In the genomic region with DNA sequence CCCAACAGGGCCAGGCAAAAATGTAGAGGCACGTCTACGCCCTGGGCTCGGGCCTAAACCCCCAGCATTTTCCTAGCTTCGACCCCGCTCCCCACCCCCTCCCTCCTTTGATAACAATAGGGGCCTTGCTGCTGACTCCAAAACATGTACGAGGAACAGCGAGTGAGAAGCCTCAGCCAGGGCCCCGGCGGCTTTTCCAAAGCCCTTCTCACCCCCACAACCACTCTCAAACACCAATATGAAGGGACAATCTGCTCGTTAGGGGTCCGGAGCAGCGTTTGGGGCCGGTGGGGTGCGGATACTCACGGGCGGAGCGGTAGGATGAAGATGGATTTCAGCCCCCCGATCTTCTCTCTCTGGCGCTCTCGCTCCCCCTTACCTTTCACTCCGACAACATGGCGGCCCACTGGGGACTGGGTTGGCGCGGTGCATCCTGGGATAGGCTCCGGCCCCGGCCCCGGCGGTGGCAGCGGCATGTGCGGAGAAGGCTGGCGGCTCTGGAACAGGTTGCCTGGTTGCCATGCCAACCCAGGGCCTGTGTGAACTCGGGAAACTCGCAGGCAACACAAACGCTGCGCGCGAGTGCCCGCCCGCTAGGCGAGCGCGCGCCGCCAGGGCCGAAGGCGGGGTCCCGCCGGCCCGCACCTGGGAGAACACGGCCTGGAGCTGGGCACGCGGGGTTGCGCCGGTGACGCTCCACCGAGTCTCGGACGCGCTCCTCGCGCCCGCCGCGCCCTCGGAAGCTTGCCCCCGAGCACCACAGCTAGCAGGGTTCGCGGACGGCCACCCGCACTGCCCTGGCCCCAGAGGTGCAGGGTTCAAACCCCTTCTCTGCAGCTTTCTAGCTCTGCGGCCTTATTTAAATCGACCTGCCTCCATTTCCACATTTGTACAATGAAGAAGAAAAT, we compare ENCODE assay signal across 1 cellular context.
A peak's percentile ranks its signal among the peaks of the same experiment; 100 is the strongest.
TF ChIP-seq lines count a peak whose summit lies in the region.

A gene with protein sequence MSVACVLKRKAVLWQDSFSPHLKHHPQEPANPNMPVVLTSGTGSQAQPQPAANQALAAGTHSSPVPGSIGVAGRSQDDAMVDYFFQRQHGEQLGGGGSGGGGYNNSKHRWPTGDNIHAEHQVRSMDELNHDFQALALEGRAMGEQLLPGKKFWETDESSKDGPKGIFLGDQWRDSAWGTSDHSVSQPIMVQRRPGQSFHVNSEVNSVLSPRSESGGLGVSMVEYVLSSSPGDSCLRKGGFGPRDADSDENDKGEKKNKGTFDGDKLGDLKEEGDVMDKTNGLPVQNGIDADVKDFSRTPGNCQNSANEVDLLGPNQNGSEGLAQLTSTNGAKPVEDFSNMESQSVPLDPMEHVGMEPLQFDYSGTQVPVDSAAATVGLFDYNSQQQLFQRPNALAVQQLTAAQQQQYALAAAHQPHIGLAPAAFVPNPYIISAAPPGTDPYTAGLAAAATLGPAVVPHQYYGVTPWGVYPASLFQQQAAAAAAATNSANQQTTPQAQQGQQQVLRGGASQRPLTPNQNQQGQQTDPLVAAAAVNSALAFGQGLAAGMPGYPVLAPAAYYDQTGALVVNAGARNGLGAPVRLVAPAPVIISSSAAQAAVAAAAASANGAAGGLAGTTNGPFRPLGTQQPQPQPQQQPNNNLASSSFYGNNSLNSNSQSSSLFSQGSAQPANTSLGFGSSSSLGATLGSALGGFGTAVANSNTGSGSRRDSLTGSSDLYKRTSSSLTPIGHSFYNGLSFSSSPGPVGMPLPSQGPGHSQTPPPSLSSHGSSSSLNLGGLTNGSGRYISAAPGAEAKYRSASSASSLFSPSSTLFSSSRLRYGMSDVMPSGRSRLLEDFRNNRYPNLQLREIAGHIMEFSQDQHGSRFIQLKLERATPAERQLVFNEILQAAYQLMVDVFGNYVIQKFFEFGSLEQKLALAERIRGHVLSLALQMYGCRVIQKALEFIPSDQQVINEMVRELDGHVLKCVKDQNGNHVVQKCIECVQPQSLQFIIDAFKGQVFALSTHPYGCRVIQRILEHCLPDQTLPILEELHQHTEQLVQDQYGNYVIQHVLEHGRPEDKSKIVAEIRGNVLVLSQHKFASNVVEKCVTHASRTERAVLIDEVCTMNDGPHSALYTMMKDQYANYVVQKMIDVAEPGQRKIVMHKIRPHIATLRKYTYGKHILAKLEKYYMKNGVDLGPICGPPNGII (minus strand): TSS at position 408 of the 908 bp plus-strand sequence. CDS start 6,151 bp downstream, outside the sequence.

TF ChIP-seq in HepG2, 621 proteins besides CTCF, POLR2A, EP300 and RAD21 (continued from another document and continues in another):
- TF ChIP-seq, protein P1, sequence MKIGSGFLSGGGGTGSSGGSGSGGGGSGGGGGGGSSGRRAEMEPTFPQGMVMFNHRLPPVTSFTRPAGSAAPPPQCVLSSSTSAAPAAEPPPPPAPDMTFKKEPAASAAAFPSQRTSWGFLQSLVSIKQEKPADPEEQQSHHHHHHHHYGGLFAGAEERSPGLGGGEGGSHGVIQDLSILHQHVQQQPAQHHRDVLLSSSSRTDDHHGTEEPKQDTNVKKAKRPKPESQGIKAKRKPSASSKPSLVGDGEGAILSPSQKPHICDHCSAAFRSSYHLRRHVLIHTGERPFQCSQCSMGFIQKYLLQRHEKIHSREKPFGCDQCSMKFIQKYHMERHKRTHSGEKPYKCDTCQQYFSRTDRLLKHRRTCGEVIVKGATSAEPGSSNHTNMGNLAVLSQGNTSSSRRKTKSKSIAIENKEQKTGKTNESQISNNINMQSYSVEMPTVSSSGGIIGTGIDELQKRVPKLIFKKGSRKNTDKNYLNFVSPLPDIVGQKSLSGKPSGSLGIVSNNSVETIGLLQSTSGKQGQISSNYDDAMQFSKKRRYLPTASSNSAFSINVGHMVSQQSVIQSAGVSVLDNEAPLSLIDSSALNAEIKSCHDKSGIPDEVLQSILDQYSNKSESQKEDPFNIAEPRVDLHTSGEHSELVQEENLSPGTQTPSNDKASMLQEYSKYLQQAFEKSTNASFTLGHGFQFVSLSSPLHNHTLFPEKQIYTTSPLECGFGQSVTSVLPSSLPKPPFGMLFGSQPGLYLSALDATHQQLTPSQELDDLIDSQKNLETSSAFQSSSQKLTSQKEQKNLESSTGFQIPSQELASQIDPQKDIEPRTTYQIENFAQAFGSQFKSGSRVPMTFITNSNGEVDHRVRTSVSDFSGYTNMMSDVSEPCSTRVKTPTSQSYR (CRISPR knock-in tag; IDR thresholded peaks at IDR 0.05; ENCODE audit: borderline replicate concordance): no peak
- TF ChIP-seq MAFK (conservative IDR thresholded peaks at IDR 0.05 in 1 of 2, IDR thresholded peaks at IDR 0.05 in 1 of 2; ENCODE audit: low read length in 2 of 2) (no peak), ZNF441 (CRISPR knock-in tag; IDR thresholded peaks at IDR 0.05; ENCODE audit: borderline replicate concordance) (peak; percentile 28; the same call in 1 of the 2 replicates), PHF20 (CRISPR knock-in tag; IDR thresholded peaks at IDR 0.05) (no peak), CBX1 (IDR thresholded peaks at IDR 0.05; ENCODE audit: low read depth) (no peak), ERF (CRISPR knock-in tag; IDR thresholded peaks at IDR 0.05) (peak; percentile 48), ZNF232 (CRISPR knock-in tag; IDR thresholded peaks at IDR 0.05; ENCODE audit: borderline replicate concordance) (no peak), NFYC (CRISPR knock-in tag; IDR thresholded peaks at IDR 0.05) (no peak), ZNF337 (CRISPR knock-in tag; IDR thresholded peaks at IDR 0.05; ENCODE audit: borderline replicate concordance, low read depth) (no peak), ZFYVE20 (CRISPR knock-in tag; IDR thresholded peaks at IDR 0.05; ENCODE audit: borderline replicate concordance, low read depth) (no peak), ZBTB42 (CRISPR knock-in tag; IDR thresholded peaks at IDR 0.05) (no peak), ZFP41 (CRISPR knock-in tag; IDR thresholded peaks at IDR 0.05; ENCODE audit: borderline replicate concordance) (peak; percentile 52; the same call in 1 of the 2 replicates), AKAP8 (CRISPR knock-in tag; IDR thresholded peaks at IDR 0.05) (0 out of 2 replicates have a peak, but pooled peaks have one; percentile 7), ELF3 (CRISPR knock-in tag; IDR thresholded peaks at IDR 0.05) (0 out of 2 replicates have a peak, but pooled peaks have one; percentile 47), ZNF883 (CRISPR knock-in tag; IDR thresholded peaks at IDR 0.05; ENCODE audit: not compliant biosample characterization) (peak; percentile 23), ZNF567 (CRISPR knock-in tag; IDR thresholded peaks at IDR 0.05; ENCODE audit: borderline replicate concordance) (no peak), FOSL1 (CRISPR knock-in tag; IDR thresholded peaks at IDR 0.05; ENCODE audit: borderline replicate concordance) (no peak), ZNF292 (CRISPR knock-in tag; IDR thresholded peaks at IDR 0.05; ENCODE audit: borderline replicate concordance, low read depth) (0 out of 2 replicates have a peak, but pooled peaks have one; percentile 76), DNMT1 (CRISPR knock-in tag; IDR thresholded peaks at IDR 0.05) (0 out of 2 replicates have a peak, but pooled peaks have one; percentile 20), DNMT3B (CRISPR knock-in tag; conservative IDR thresholded peaks at IDR 0.05) (no peak), CEBPB (IDR thresholded peaks at IDR 0.05; ENCODE audit: borderline replicate concordance, low read depth, low read length) (no peak)
- TF ChIP-seq, protein P2, sequence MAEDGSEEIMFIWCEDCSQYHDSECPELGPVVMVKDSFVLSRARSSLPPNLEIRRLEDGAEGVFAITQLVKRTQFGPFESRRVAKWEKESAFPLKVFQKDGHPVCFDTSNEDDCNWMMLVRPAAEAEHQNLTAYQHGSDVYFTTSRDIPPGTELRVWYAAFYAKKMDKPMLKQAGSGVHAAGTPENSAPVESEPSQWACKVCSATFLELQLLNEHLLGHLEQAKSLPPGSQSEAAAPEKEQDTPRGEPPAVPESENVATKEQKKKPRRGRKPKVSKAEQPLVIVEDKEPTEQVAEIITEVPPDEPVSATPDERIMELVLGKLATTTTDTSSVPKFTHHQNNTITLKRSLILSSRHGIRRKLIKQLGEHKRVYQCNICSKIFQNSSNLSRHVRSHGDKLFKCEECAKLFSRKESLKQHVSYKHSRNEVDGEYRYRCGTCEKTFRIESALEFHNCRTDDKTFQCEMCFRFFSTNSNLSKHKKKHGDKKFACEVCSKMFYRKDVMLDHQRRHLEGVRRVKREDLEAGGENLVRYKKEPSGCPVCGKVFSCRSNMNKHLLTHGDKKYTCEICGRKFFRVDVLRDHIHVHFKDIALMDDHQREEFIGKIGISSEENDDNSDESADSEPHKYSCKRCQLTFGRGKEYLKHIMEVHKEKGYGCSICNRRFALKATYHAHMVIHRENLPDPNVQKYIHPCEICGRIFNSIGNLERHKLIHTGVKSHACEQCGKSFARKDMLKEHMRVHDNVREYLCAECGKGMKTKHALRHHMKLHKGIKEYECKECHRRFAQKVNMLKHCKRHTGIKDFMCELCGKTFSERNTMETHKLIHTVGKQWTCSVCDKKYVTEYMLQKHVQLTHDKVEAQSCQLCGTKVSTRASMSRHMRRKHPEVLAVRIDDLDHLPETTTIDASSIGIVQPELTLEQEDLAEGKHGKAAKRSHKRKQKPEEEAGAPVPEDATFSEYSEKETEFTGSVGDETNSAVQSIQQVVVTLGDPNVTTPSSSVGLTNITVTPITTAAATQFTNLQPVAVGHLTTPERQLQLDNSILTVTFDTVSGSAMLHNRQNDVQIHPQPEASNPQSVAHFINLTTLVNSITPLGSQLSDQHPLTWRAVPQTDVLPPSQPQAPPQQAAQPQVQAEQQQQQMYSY (CRISPR knock-in tag; IDR thresholded peaks at IDR 0.05): no peak
- TF ChIP-seq, protein P3, sequence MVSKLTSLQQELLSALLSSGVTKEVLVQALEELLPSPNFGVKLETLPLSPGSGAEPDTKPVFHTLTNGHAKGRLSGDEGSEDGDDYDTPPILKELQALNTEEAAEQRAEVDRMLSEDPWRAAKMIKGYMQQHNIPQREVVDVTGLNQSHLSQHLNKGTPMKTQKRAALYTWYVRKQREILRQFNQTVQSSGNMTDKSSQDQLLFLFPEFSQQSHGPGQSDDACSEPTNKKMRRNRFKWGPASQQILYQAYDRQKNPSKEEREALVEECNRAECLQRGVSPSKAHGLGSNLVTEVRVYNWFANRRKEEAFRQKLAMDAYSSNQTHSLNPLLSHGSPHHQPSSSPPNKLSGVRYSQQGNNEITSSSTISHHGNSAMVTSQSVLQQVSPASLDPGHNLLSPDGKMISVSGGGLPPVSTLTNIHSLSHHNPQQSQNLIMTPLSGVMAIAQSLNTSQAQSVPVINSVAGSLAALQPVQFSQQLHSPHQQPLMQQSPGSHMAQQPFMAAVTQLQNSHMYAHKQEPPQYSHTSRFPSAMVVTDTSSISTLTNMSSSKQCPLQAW (CRISPR knock-in tag; IDR thresholded peaks at IDR 0.05): peak; percentile 70; the same call in 1 of the 2 replicates
- TF ChIP-seq, protein P4, sequence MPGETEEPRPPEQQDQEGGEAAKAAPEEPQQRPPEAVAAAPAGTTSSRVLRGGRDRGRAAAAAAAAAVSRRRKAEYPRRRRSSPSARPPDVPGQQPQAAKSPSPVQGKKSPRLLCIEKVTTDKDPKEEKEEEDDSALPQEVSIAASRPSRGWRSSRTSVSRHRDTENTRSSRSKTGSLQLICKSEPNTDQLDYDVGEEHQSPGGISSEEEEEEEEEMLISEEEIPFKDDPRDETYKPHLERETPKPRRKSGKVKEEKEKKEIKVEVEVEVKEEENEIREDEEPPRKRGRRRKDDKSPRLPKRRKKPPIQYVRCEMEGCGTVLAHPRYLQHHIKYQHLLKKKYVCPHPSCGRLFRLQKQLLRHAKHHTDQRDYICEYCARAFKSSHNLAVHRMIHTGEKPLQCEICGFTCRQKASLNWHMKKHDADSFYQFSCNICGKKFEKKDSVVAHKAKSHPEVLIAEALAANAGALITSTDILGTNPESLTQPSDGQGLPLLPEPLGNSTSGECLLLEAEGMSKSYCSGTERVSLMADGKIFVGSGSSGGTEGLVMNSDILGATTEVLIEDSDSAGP (CRISPR knock-in tag; IDR thresholded peaks at IDR 0.05; ENCODE audit: borderline replicate concordance): peak; percentile 84
- TF ChIP-seq, protein P5, sequence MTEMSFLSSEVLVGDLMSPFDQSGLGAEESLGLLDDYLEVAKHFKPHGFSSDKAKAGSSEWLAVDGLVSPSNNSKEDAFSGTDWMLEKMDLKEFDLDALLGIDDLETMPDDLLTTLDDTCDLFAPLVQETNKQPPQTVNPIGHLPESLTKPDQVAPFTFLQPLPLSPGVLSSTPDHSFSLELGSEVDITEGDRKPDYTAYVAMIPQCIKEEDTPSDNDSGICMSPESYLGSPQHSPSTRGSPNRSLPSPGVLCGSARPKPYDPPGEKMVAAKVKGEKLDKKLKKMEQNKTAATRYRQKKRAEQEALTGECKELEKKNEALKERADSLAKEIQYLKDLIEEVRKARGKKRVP (CRISPR knock-in tag; IDR thresholded peaks at IDR 0.05): no peak; a peak in 1 of 4 replicates
- TF ChIP-seq, protein P6, sequence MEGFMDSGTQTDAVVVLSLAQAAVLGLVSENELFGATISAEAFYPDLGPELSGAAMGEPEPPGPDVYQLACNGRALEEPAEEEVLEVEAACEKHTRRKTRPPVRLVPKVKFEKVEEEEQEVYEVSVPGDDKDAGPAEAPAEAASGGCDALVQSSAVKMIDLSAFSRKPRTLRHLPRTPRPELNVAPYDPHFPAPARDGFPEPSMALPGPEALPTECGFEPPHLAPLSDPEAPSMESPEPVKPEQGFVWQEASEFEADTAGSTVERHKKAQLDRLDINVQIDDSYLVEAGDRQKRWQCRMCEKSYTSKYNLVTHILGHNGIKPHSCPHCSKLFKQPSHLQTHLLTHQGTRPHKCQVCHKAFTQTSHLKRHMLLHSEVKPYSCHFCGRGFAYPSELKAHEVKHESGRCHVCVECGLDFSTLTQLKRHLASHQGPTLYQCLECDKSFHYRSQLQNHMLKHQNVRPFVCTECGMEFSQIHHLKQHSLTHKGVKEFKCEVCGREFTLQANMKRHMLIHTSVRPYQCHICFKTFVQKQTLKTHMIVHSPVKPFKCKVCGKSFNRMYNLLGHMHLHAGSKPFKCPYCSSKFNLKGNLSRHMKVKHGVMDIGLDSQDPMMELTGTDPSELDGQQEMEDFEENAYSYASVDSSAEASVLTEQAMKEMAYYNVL (CRISPR knock-in tag; IDR thresholded peaks at IDR 0.05; ENCODE audit: borderline replicate concordance): peak; percentile 70; the same call in 1 of the 2 replicates
- TF ChIP-seq, protein P7, sequence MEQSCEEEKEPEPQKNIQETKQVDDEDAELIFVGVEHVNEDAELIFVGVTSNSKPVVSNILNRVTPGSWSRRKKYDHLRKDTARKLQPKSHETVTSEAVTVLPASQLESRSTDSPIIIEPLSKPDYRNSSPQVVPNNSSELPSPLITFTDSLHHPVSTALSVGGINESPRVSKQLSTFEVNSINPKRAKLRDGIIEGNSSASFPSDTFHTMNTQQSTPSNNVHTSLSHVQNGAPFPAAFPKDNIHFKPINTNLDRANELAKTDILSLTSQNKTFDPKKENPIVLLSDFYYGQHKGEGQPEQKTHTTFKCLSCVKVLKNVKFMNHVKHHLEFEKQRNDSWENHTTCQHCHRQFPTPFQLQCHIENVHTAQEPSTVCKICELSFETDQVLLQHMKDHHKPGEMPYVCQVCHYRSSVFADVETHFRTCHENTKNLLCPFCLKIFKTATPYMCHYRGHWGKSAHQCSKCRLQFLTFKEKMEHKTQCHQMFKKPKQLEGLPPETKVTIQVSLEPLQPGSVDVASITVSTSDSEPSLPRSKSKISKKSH (CRISPR knock-in tag; IDR thresholded peaks at IDR 0.05; ENCODE audit: borderline replicate concordance): 0 out of 2 replicates have a peak, but pooled peaks have one; percentile 42
- TF ChIP-seq, protein P8, sequence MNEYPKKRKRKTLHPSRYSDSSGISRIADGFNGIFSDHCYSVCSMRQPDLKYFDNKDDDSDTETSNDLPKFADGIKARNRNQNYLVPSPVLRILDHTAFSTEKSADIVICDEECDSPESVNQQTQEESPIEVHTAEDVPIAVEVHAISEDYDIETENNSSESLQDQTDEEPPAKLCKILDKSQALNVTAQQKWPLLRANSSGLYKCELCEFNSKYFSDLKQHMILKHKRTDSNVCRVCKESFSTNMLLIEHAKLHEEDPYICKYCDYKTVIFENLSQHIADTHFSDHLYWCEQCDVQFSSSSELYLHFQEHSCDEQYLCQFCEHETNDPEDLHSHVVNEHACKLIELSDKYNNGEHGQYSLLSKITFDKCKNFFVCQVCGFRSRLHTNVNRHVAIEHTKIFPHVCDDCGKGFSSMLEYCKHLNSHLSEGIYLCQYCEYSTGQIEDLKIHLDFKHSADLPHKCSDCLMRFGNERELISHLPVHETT (CRISPR knock-in tag; conservative IDR thresholded peaks at IDR 0.05): no peak
